Comparison of ENCODE assay signal across 1 cellular context in genomic region chr11:2885017-2885675, GRCh38.
TF ChIP-seq lines count a peak whose summit lies in the region.

No MANE protein-coding gene starts in this region.

TF ChIP-seq in GM23338, 12 proteins besides CTCF, POLR2A, EP300 and RAD21 (continued from another document):
- no peak for TF ChIP-seq ZNF462 (CRISPR knock-in tag; IDR thresholded peaks at IDR 0.05)
- TF ChIP-seq ZNF331 (CRISPR knock-in tag; IDR thresholded peaks at IDR 0.05; ENCODE audit: low read depth) = no peak
- peak; percentile 55 for TF ChIP-seq EZH2phosphoT487 (IDR thresholded peaks at IDR 0.05; ENCODE audit: unreplicated experiment)
- TF ChIP-seq NANOG (IDR thresholded peaks at IDR 0.05; ENCODE audit: borderline replicate concordance) = no peak
- no peak for TF ChIP-seq JUNB (IDR thresholded peaks at IDR 0.05; ENCODE audit: unreplicated experiment)
- TF ChIP-seq ZNF114 (CRISPR knock-in tag; IDR thresholded peaks at IDR 0.05) = no peak
- peak; percentile 43 for TF ChIP-seq EZH2 (IDR thresholded peaks at IDR 0.05; ENCODE audit: low read depth, unreplicated experiment)
- TF ChIP-seq ETS1 (IDR thresholded peaks at IDR 0.05) = no peak; the same call in 1 of the 2 replicates
- TF ChIP-seq CREB1 (CRISPR knock-in tag; IDR thresholded peaks at IDR 0.05; ENCODE audit: low read depth) = no peak
- TF ChIP-seq REST (IDR thresholded peaks at IDR 0.05; ENCODE audit: unreplicated experiment) = no peak
